ENCODE assay signal across 14 cellular contexts in genomic region chr14:72714871-72715214, GRCh38.
DNase-seq lines count a peak whose midpoint lies in the region; ATAC-seq and TF ChIP-seq lines count a peak whose summit lies in the region.
"Had no signal": no experiment of that assay in that cellular context is flagged by ENCODE, and none has a peak within 500 bp of the region (broad histone marks: within the 10 kb centered on the region; RNA-seq: fewer than 3 reads in every experiment).

No MANE protein-coding gene starts in this region.

- H3K36me3 Mint-ChIP-seq in T-helper 17 cell (ENCODE audit: low read depth) (no peaks in the 10 kb centered on the region), Caco-2 (ENCODE audit: insufficient read depth, unreplicated experiment) (no peaks in the 10 kb centered on the region)
- H3K36me3 Mint-ChIP-seq: WTC11 had no signal

- H3K4me3 ChIP-seq in psoas muscle (no peak overlapping the region), HAP-1 (no peak overlapping the region), Caco-2 (ENCODE audit: low read depth, low read length) (no peak overlapping the region)
- H3K4me3 ChIP-seq: vagina had no signal

- CTCF ChIA-PET in Caco-2 (lab: Charles Lee) = no interaction called here

- no peaks in the 10 kb centered on the region for H3K27me3 Mint-ChIP-seq in T-helper 17 cell
- peaks cover 17% of the 10 kb centered on the region for H3K27me3 Mint-ChIP-seq in Caco-2 (ENCODE audit: insufficient read depth, unreplicated experiment)

- no TSS peak for BruUV-seq in Caco-2 (replicated peaks; lab: Mats Ljungman, UMichigan)

- DNase-seq in T-helper 17 cell = no peak
- DNase-seq in left cardiac atrium = no peak
- DNase-seq in psoas muscle = peak; percentile 51 to 77
- DNase-seq in RKO (ENCODE audit: low spot score) = no peak
- DNase-seq in HAP-1 (ENCODE audit: low spot score in 2 of 2) = no peak
- no peak for DNase-seq in Caco-2
- DNase-seq in mesenteric fat pad (ENCODE audit: low spot score) = no peak
- DNase-seq: amniotic stem cell; NCI-H1417; NCI-H345; stimulated activated CD4-positive, alpha-beta T cell treated with anti-CD3 and anti-CD28 coated beads, Interleukin-2, amount 100 ng/mL, for 24 hours had no signal

- H3K27me3 ChIP-seq in psoas muscle (ENCODE audit: insufficient read depth in 3 of 3, low read length in 2 of 3) = no peaks in the 10 kb centered on the region
- no peaks in the 10 kb centered on the region for H3K27me3 ChIP-seq in HAP-1 (ENCODE audit: low read depth)
- H3K27me3 ChIP-seq in Caco-2 (replicated peaks; ENCODE audit: control insufficient read depth, insufficient read depth, low read length) = no peaks in the 10 kb centered on the region; the same call in 1 of the 2 replicates
- H3K27me3 ChIP-seq: vagina had no signal

- H3K4me1 Mint-ChIP-seq in T-helper 17 cell = peaks cover 20% of the 10 kb centered on the region
- H3K4me1 Mint-ChIP-seq in Caco-2 (ENCODE audit: low read depth, unreplicated experiment) = no peaks in the 10 kb centered on the region
- H3K4me1 Mint-ChIP-seq: WTC11 had no signal

- H3K4me1 ChIP-seq in psoas muscle (peaks cover 41% of the 10 kb centered on the region), HAP-1 (no peaks in the 10 kb centered on the region), Caco-2 (no peaks in the 10 kb centered on the region)
- H3K4me1 ChIP-seq: vagina had no signal

- POLR2A ChIA-PET in Caco-2 (lab: Charles Lee) = no interaction called here

- H3K4me3 Mint-ChIP-seq in T-helper 17 cell (no peak overlapping the region), Caco-2 (ENCODE audit: unreplicated experiment) (no peak overlapping the region)
- H3K4me3 Mint-ChIP-seq: WTC11 had no signal

- 40 to 70% (median 58%) methylated on average over 8 of the region's 8 CpGs for WGBS in psoas muscle, 3 donors

- peak overlapping the region; percentile 54 for H3K27ac Mint-ChIP-seq in T-helper 17 cell
- no peak overlapping the region for H3K27ac Mint-ChIP-seq in Caco-2 (ENCODE audit: unreplicated experiment)
- H3K27ac Mint-ChIP-seq: WTC11 had no signal

- peak; percentile 35 for ATAC-seq in GM18498 (IDR thresholded peaks at IDR 0.05; ENCODE audit: unreplicated experiment)
- ATAC-seq in T-helper 17 cell = no peak
- peak; percentile 38 to 47 for ATAC-seq in left cardiac atrium
- ATAC-seq in psoas muscle = peak; percentile 57 to 68 (median 63)
- ATAC-seq: WTC11 had no signal

- intact Hi-C loops in left cardiac atrium (cut with DNase I) (loop anchor here in 1 of 2 donors (10.0 kb wide), 1 partner anchor 180 kb away; the partner anchor contains the start of gene DPF3), psoas muscle (cut with DNase I) (no loop called here), Caco-2 (cut with micrococcal nuclease; ENCODE audit: unreplicated experiment) (no loop called here)

- no peaks in the 10 kb centered on the region for H3K9me3 Mint-ChIP-seq in Caco-2 (ENCODE audit: unreplicated experiment)
- H3K9me3 Mint-ChIP-seq: WTC11 had no signal

- H3K36me3 ChIP-seq in psoas muscle (ENCODE audit: insufficient read depth in 1 of 2, low read depth in 1 of 2) (no peaks in the 10 kb centered on the region), HAP-1 (replicated peaks) (no peaks in the 10 kb centered on the region), Caco-2 (ENCODE audit: control insufficient read depth, insufficient read depth, low read length) (no peaks in the 10 kb centered on the region)
- H3K36me3 ChIP-seq: vagina had no signal

- no peak for TF ChIP-seq CTCF in psoas muscle (IDR thresholded peaks at IDR 0.05)
- TF ChIP-seq CTCF in Caco-2 (IDR thresholded peaks at IDR 0.05; ENCODE audit: insufficient read depth in 1 of 2, low read depth in 1 of 2, low read length in 1 of 2, severe bottlenecking in 1 of 2, unreplicated experiment in 1 of 2) = no peak

- in situ Hi-C loops in HAP-1 (cut with MboI; ENCODE audit: low sequenced_read_pairs) = no loop called here

- H3K9me3 ChIP-seq in T-helper 17 cell (ENCODE audit: control insufficient read depth, low read length, poor library complexity, severe bottlenecking) = no peaks in the 10 kb centered on the region
- H3K9me3 ChIP-seq in psoas muscle = no peaks in the 10 kb centered on the region
- H3K9me3 ChIP-seq in HAP-1 = no peaks in the 10 kb centered on the region
- H3K9me3 ChIP-seq in Caco-2 = no peaks in the 10 kb centered on the region
- H3K9me3 ChIP-seq: vagina had no signal

- H3K27ac ChIP-seq in psoas muscle = peak overlapping the region; percentile 90
- H3K27ac ChIP-seq: vagina had no signal

Comparison
In these comparisons a context has a peak if more than half of its experiments do, and no peak if none do; other contexts are left out.
1. DNase-seq: peak in psoas muscle (2 of 2); none in T-helper 17 cell (0 of 3), left cardiac atrium (single experiment), RKO (single experiment), HAP-1 (0 of 2), Caco-2 (0 of 2) and mesenteric fat pad (single experiment).